Comparison of ENCODE assay signal across 9 cellular contexts in genomic region chr1:84078108-84078823, GRCh38.
A peak's percentile ranks its signal among the peaks of the same experiment; 100 is the strongest.
DNase-seq lines count a peak whose midpoint lies in the region; ATAC-seq, FAIRE-seq and TF ChIP-seq lines count a peak whose summit lies in the region.
"Had no signal": no experiment of that assay in that cellular context is flagged by ENCODE, and none has a peak within 500 bp of the region (broad histone marks: within the 10 kb centered on the region; RNA-seq: fewer than 3 reads in every experiment).

No MANE protein-coding gene starts in this region.

- H3K27me3 ChIP-seq in DND-41 (ENCODE audit: insufficient read depth, low read length, poor library complexity) (no peaks in the 10 kb centered on the region), H1 (replicated peaks in 1 of 4; ENCODE audit: control insufficient read depth in 3 of 4, extremely low read depth in 1 of 4, insufficient read depth in 3 of 4, low read length in 3 of 4) (no peaks in the 10 kb centered on the region), transverse colon (peaks cover 16% of the 10 kb centered on the region)

- H3K23ac ChIP-seq in H1 (ENCODE audit: insufficient read length), result no peak overlapping the region

- POLR2A ChIA-PET in H1 (lab: Charles Lee; ENCODE audit: partially characterized antibody), result interaction anchor here (0.9 kb wide), 1 partner anchor 21 kb away, joined by 3 read pairs; no protein-coding TSS in a partner anchor

- no peak for FAIRE-seq in H1 (lab: Jason Lieb, UNC)
- FAIRE-seq: frontal cortex had no signal

- no peak for TF ChIP-seq RAD21 in H1 (IDR thresholded peaks at IDR 0.05 in 1 of 2, conservative IDR thresholded peaks at IDR 0.05 in 1 of 2; ENCODE audit: low read depth in 2 of 2, low read length in 2 of 2)

- TF ChIP-seq CTCF in DND-41 (IDR thresholded peaks at IDR 0.05; ENCODE audit: borderline replicate concordance, extremely low read depth, low read length, poor library complexity, severe bottlenecking) (no peak), H1 (IDR thresholded peaks at IDR 0.05; ENCODE audit: control extremely low read depth in 1 of 3, insufficient read depth in 1 of 3, low read depth in 1 of 3, low read length in 3 of 3) (no peak), transverse colon (IDR thresholded peaks at IDR 0.05) (no peak)

- H2AK5ac ChIP-seq in H1 (ENCODE audit: low read depth, low read length), result no peak overlapping the region

- H3K9me3 ChIP-seq in DND-41 (ENCODE audit: insufficient read depth, low read length, severe bottlenecking) (no peaks in the 10 kb centered on the region), H1 (ENCODE audit: insufficient read depth in 2 of 2, low read depth in 1 of 2, low read length in 1 of 2) (no peaks in the 10 kb centered on the region), transverse colon (no peaks in the 10 kb centered on the region)

- H3K4me2 ChIP-seq in DND-41 (ENCODE audit: insufficient read depth, low read length) (peak overlapping the region; percentile 85), H1 (ENCODE audit: insufficient read depth in 1 of 2, low read depth in 2 of 2, low read length in 2 of 2) (peak overlapping the region; percentile 88 to 93)

- 3% methylated on average over 29 of the region's 60 CpGs; no CpG with 5 or more reads in 1 of the 2 experiments for WGBS in H1 (ENCODE audit: extremely low coverage in 1 of 2, insufficient coverage in 1 of 2, insufficient read length in 1 of 2, insufficient replicate concordance in 2 of 2, low coverage in 1 of 2, low lambda C conversion rate in 2 of 2, missing lambda C conversion rate in 1 of 2), 2 experiments
- 1% methylated on average over 48 of the region's 60 CpGs; no CpG with 5 or more reads in 1 of the 2 donors for WGBS in transverse colon (ENCODE audit: low coverage in 1 of 2), 2 donors

- no peak overlapping the region for H2BK5ac ChIP-seq in H1 (ENCODE audit: low read depth, low read length)

- peaks cover 4% of the 10 kb centered on the region; the same call in 1 of the 2 replicates for H3K23me2 ChIP-seq in H1 (ENCODE audit: low read depth, low read length)

- H3K27ac ChIP-seq in DND-41 (ENCODE audit: low read length) (peak overlapping the region; percentile 87), H1 (ENCODE audit: low read depth, low read length) (peak overlapping the region; percentile 48; the same call in 1 of the 2 replicates), transverse colon (peak overlapping the region; percentile 81 to 91 (median 88))

- H3K79me2 ChIP-seq in DND-41 (ENCODE audit: insufficient read depth, low read length) (peaks cover 38% of the 10 kb centered on the region), H1 (ENCODE audit: control insufficient read depth in 1 of 2, insufficient read depth in 2 of 2, low read length in 2 of 2) (peaks cover 0 to 40% of the 10 kb centered on the region in 2 experiments; a peak in 2 of 4 replicates)

- peak overlapping the region; percentile 43; the same call in 1 of the 2 replicates for H3K18ac ChIP-seq in H1 (ENCODE audit: extremely low read depth, low read length)

- H4K20me1 ChIP-seq in DND-41 (ENCODE audit: insufficient read depth, low read length), result no peaks in the 10 kb centered on the region
- no peaks in the 10 kb centered on the region for H4K20me1 ChIP-seq in H1 (replicated peaks in 1 of 2; ENCODE audit: control insufficient read depth in 1 of 2, insufficient read depth in 2 of 2, low read length in 2 of 2)

- peak overlapping the region; percentile 33 for H2BK120ac ChIP-seq in H1 (replicated peaks; ENCODE audit: low read depth, low read length)

- intact Hi-C loops in transverse colon (cut with DNase I; ENCODE audit: low total_unique reads), result no loop called here

- H2BK12ac ChIP-seq in H1 (ENCODE audit: low read depth, low read length), result no peak overlapping the region

- peak overlapping the region; percentile 93 for H4K8ac ChIP-seq in H1 (ENCODE audit: extremely low read depth, insufficient read depth, low read length)

- peak overlapping the region; percentile 76 for H4K5ac ChIP-seq in H1 (ENCODE audit: insufficient read length, low read depth, low read length)

- H3K4ac ChIP-seq in H1 (replicated peaks; ENCODE audit: insufficient read length, low read depth, low read length), result peak overlapping the region; percentile 78

- in situ Hi-C loops in SK-MEL-5 (cut with HindIII; ENCODE audit: low pct_unique_long_range_greater_than_20kb, low sequenced_read_pairs) (no loop called here), transverse colon (cut with MboI; ENCODE audit: low pct_ligation_motif_present in 1 of 4, low pct_unique_long_range_greater_than_20kb in 1 of 4, low sequenced_read_pairs in 3 of 4) (no loop called here)

- CTCF ChIA-PET in H1 (lab: Charles Lee; ENCODE audit: partially characterized antibody), result no interaction called here

- H2BK15ac ChIP-seq in H1 (ENCODE audit: low read length), result no peak overlapping the region

- H2AFZ ChIP-seq in DND-41 (ENCODE audit: low read depth, low read length) (peak overlapping the region; percentile 97), H1 (ENCODE audit: low read length) (peak overlapping the region; percentile 92)

- H3K56ac ChIP-seq in H1 (replicated peaks; ENCODE audit: insufficient read length, low read depth, low read length), result peak overlapping the region; percentile 69

- ATAC-seq in DND-41 (ENCODE audit: insufficient read depth, low read depth) (peak; percentile 48), GM19351 (IDR thresholded peaks at IDR 0.05; ENCODE audit: unreplicated experiment) (peak; percentile 38), HG03354 (IDR thresholded peaks at IDR 0.05; ENCODE audit: poor library complexity, severe bottlenecking, unreplicated experiment) (peak; percentile 50)

- H3K4me1 ChIP-seq in DND-41 (ENCODE audit: insufficient read depth, low read length) (peaks cover 41% of the 10 kb centered on the region), H1 (replicated peaks in 1 of 4; ENCODE audit: control insufficient read depth in 3 of 4, insufficient read depth in 4 of 4, low read length in 3 of 4) (peaks cover 0 to 2% (median under 1%) of the 10 kb centered on the region in 4 experiments; a peak in 2 of 7 replicates), transverse colon (peaks cover 0 to 13% (median 6%) of the 10 kb centered on the region in 4 donors)

- TF ChIP-seq POLR2A in H1 (IDR thresholded peaks at IDR 0.05; ENCODE audit: control extremely low read depth in 1 of 2, low read depth in 2 of 2, low read length in 2 of 2) (no peak), transverse colon (IDR thresholded peaks at IDR 0.05) (peak; percentile 5)

- H3K79me1 ChIP-seq in H1 (ENCODE audit: low read depth, low read length), result 0 out of 2 replicates have a peak, but pooled peaks cover 3% of the 10 kb centered on the region

- H2BK20ac ChIP-seq in H1 (ENCODE audit: low read length), result no peak overlapping the region

- H3K4me3 ChIP-seq in DND-41 (ENCODE audit: low read depth in 1 of 2, low read length in 2 of 2), result peak overlapping the region; percentile 68 to 85
- peak overlapping the region; percentile 73 to 99 (median 95) for H3K4me3 ChIP-seq in H1 (ENCODE audit: extremely low read depth in 1 of 4, insufficient read depth in 2 of 4, low read depth in 3 of 4, low read length in 4 of 4)
- peak overlapping the region; percentile 83 to 86 (median 84) for H3K4me3 ChIP-seq in transverse colon

- peak overlapping the region; percentile 65 for H4K91ac ChIP-seq in H1 (replicated peaks; ENCODE audit: insufficient read length, low read length)

- no peak overlapping the region for H3K14ac ChIP-seq in H1 (ENCODE audit: insufficient read length)

- peak overlapping the region; percentile 97 for H3K9ac ChIP-seq in DND-41 (ENCODE audit: low read depth, low read length)
- H3K9ac ChIP-seq in H1 (replicated peaks in 1 of 4; ENCODE audit: extremely low read depth in 1 of 4, low read depth in 3 of 4, low read length in 3 of 4), result peak overlapping the region; percentile 68 to 88 (median 80)

- TF ChIP-seq EP300 in H1 (IDR thresholded peaks at IDR 0.05; ENCODE audit: borderline replicate concordance in 1 of 2, low read depth in 2 of 2, low read length in 2 of 2), result 0 out of 3 replicates have a peak, but pooled peaks of 1 of the 2 experiments have one; percentile 2
- TF ChIP-seq EP300 in transverse colon (IDR thresholded peaks at IDR 0.05; ENCODE audit: low read depth), result no peak

- peaks cover 2% of the 10 kb centered on the region; the same call in 1 of the 2 replicates for H3K36me3 ChIP-seq in DND-41 (ENCODE audit: insufficient read depth, low read length)
- H3K36me3 ChIP-seq in H1 (ENCODE audit: control insufficient read depth in 2 of 4, insufficient read depth in 4 of 4, low read length in 3 of 4), result no peaks in the 10 kb centered on the region
- no peaks in the 10 kb centered on the region for H3K36me3 ChIP-seq in transverse colon

- DNase-seq in DND-41 (peak; percentile 44), SK-MEL-5 (ENCODE audit: low read depth, low spot score) (peak; percentile 5), H1 (ENCODE audit: low read depth in 1 of 2, low spot score in 2 of 2) (peak in 1 of 2 experiments; percentile 79), mesenteric fat pad (ENCODE audit: low spot score) (peak; percentile 91), transverse colon (no peak), cortex of kidney (lab: John Stamatoyannopoulos, UW) (no peak)

TF ChIP-seq in H1, 55 proteins besides CTCF, POLR2A, EP300 and RAD21 (continues in another document):
- no peak for TF ChIP-seq CHD1 (IDR thresholded peaks at IDR 0.05; ENCODE audit: low read depth, low read length)
- TF ChIP-seq GABPA (IDR thresholded peaks at IDR 0.05; ENCODE audit: borderline replicate concordance, insufficient read depth, low read length), result no peak
- no peak for TF ChIP-seq BRCA1 (IDR thresholded peaks at IDR 0.05; ENCODE audit: low read depth, low read length)
- TF ChIP-seq RNF2 (IDR thresholded peaks at IDR 0.05; ENCODE audit: borderline replicate concordance, low read depth, low read length, missing control alignments, poor library complexity, severe bottlenecking), result no peak
- no peak for TF ChIP-seq SP2 (IDR thresholded peaks at IDR 0.05; ENCODE audit: low read length)
- TF ChIP-seq TAF1 (IDR thresholded peaks at IDR 0.05; ENCODE audit: low read depth, low read length), result peak; percentile 38; the same call in 1 of the 2 replicates
- 0 out of 4 replicates have a peak, but pooled peaks of 1 of the 2 experiments have one; percentile 36 for TF ChIP-seq SIN3A (conservative IDR thresholded peaks at IDR 0.05 in 1 of 2, IDR thresholded peaks at IDR 0.05 in 1 of 2; ENCODE audit: low read depth in 1 of 2, low read length in 2 of 2)
- TF ChIP-seq MAX (IDR thresholded peaks at IDR 0.05), result no peak
- TF ChIP-seq JUN (IDR thresholded peaks at IDR 0.05; ENCODE audit: low read depth, low read length), result no peak
- TF ChIP-seq MAFK (IDR thresholded peaks at IDR 0.05; ENCODE audit: low read depth, low read length), result no peak
- no peak for TF ChIP-seq EGR1 (IDR thresholded peaks at IDR 0.05; ENCODE audit: borderline replicate concordance, low read depth, low read length)
- TF ChIP-seq GTF2F1 (IDR thresholded peaks at IDR 0.05; ENCODE audit: borderline replicate concordance, low read depth, low read length), result no peak
- TF ChIP-seq SIX5 (IDR thresholded peaks at IDR 0.05; ENCODE audit: low read depth, low read length), result no peak
- no peak for TF ChIP-seq POU5F1 (IDR thresholded peaks at IDR 0.05; ENCODE audit: low read depth, low read length)

Comparison
In these comparisons a context has a peak if more than half of its experiments do, and no peak if none do; other contexts are left out.
1. DNase-seq: peak in DND-41 (single experiment), SK-MEL-5 (single experiment) and mesenteric fat pad (single experiment); none in transverse colon (single experiment) and cortex of kidney (single experiment).
2. Peak in every context shown above with its lines, with median percentiles within 50 percentile points of each other: ATAC-seq, H3K27ac ChIP-seq and H3K4me3 ChIP-seq.